ENCODE assay signal across 16 cellular contexts in the genomic region with DNA sequence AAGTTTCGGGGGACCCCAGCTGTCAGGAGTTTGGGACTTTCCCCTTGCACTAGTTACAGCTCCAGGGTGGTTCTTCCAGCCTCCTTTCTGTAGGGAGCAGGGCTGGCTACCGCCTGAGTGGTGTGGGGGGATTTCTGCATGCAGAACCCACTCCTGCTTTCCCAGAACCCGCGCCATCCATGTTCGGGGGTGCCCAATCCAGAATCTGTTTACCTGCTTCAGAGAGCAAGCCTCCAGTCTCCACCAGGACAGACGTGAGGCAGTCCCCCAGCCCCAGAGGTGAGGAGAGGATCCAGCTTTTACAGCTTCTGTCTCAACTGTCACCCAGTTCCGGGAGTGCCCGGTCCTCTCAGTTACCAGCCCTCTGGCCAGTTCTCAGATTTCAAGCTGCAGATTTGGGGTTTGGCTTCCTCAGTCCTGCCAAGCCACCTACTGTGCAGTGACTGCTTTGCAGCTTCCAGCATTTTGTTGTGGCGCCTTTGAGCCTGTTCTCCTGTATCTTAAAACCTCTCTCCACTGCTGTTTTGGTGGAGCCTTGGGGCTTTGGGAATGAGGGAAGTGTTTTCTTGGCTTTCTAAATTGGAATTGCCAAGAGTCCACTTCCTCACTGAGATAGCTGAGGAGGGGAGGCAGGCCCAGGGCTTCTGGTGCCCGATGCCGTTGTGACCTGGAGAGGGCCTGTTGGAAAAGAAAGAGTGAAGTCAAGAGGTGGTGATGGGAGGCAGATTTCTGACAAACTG.
DNase-seq lines count a peak whose midpoint lies in the region; ATAC-seq and TF ChIP-seq lines count a peak whose summit lies in the region.
"Had no signal": no experiment of that assay in that cellular context is flagged by ENCODE, and none has a peak within 500 bp of the region (broad histone marks: within the 10 kb centered on the region; RNA-seq: fewer than 3 reads in every experiment).

No MANE protein-coding gene starts in this region.

- H3K36me3 ChIP-seq in RWPE2 (ENCODE audit: low read depth): no peaks in the 10 kb centered on the region
- H3K36me3 ChIP-seq: heart left ventricle, pancreas, suprapubic skin had no signal

- H3K36me3 Mint-ChIP-seq in activated T-helper 17 cell treated with anti-CD3 and anti-CD28 coated beads, Interleukin-2, amount 50 U/mL, for 72 hours (ENCODE audit: low read depth): no peaks in the 10 kb centered on the region
- H3K36me3 Mint-ChIP-seq: activated naive CD8-positive, alpha-beta T cell treated with anti-CD3 and anti-CD28 coated beads for 36 hours; CD14-positive monocyte had no signal

- H3K27ac Mint-ChIP-seq in activated T-helper 17 cell treated with anti-CD3 and anti-CD28 coated beads, Interleukin-2, amount 50 U/mL, for 72 hours: no peak overlapping the region
- H3K27ac Mint-ChIP-seq: activated CD4-positive, alpha-beta T cell treated with anti-CD3 and anti-CD28 coated beads for 36 hours; activated naive CD8-positive, alpha-beta T cell treated with anti-CD3 and anti-CD28 coated beads for 36 hours; CD14-positive monocyte had no signal

- H3K4me1 Mint-ChIP-seq in activated T-helper 17 cell treated with anti-CD3 and anti-CD28 coated beads, Interleukin-2, amount 50 U/mL, for 72 hours: no peaks in the 10 kb centered on the region
- H3K4me1 Mint-ChIP-seq: activated CD4-positive, alpha-beta T cell treated with anti-CD3 and anti-CD28 coated beads for 36 hours; activated naive CD8-positive, alpha-beta T cell treated with anti-CD3 and anti-CD28 coated beads for 36 hours; CD14-positive monocyte had no signal

- H3K9me3 Mint-ChIP-seq in activated T-helper 17 cell treated with anti-CD3 and anti-CD28 coated beads, Interleukin-2, amount 50 U/mL, for 72 hours: no peaks in the 10 kb centered on the region
- H3K9me3 Mint-ChIP-seq: activated naive CD8-positive, alpha-beta T cell treated with anti-CD3 and anti-CD28 coated beads for 36 hours had no signal

- TF ChIP-seq CTCF in AG10803 (conservative IDR thresholded peaks at IDR 0.05; ENCODE audit: low read length): peak; percentile 39
- TF ChIP-seq CTCF in RWPE2 (IDR thresholded peaks at IDR 0.05; ENCODE audit: poor library complexity, severe bottlenecking): no peak

- H3K27ac ChIP-seq in RWPE2 (ENCODE audit: poor library complexity, severe bottlenecking): no peak overlapping the region
- H3K27ac ChIP-seq: heart left ventricle, pancreas, suprapubic skin had no signal

- no peaks in the 10 kb centered on the region for H3K4me1 ChIP-seq in RWPE2 (ENCODE audit: insufficient read depth, poor library complexity, severe bottlenecking)
- H3K4me1 ChIP-seq: pancreas had no signal

- no peak overlapping the region for H3K4me3 ChIP-seq in AG10803 (ENCODE audit: low read length)
- H3K4me3 ChIP-seq in RWPE2 (ENCODE audit: severe bottlenecking): no peak overlapping the region
- H3K4me3 ChIP-seq: heart left ventricle, pancreas, suprapubic skin had no signal

- H3K4me3 Mint-ChIP-seq in activated T-helper 17 cell treated with anti-CD3 and anti-CD28 coated beads, Interleukin-2, amount 50 U/mL, for 72 hours: no peak overlapping the region
- H3K4me3 Mint-ChIP-seq: activated CD4-positive, alpha-beta T cell treated with anti-CD3 and anti-CD28 coated beads for 36 hours; activated naive CD8-positive, alpha-beta T cell treated with anti-CD3 and anti-CD28 coated beads for 36 hours; CD14-positive monocyte had no signal

- H3K27me3 ChIP-seq in RWPE2 (ENCODE audit: insufficient read depth, poor library complexity, severe bottlenecking): peaks cover 10% of the 10 kb centered on the region
- H3K27me3 ChIP-seq: pancreas had no signal

- H3K9me3 ChIP-seq in RWPE2 (ENCODE audit: severe bottlenecking): no peaks in the 10 kb centered on the region
- H3K9me3 ChIP-seq: pancreas, suprapubic skin had no signal

- H3K27me3 Mint-ChIP-seq in activated T-helper 17 cell treated with anti-CD3 and anti-CD28 coated beads, Interleukin-2, amount 50 U/mL, for 72 hours: peaks cover 16% of the 10 kb centered on the region

- ATAC-seq in RWPE2 (ENCODE audit: low read depth) (peak; percentile 44; the same call in 2 of the 3 replicates), HG02798 (IDR thresholded peaks at IDR 0.05; ENCODE audit: poor library complexity, unreplicated experiment) (no peak)
- ATAC-seq in activated T-helper 17 cell treated with anti-CD3 and anti-CD28 coated beads, Interleukin-2, amount 50 U/mL, for 72 hours (replicated peaks): no peak
- ATAC-seq: activated CD4-positive, alpha-beta T cell treated with anti-CD3 and anti-CD28 coated beads for 36 hours; heart left ventricle; pancreas had no signal

- DNase-seq in AG10803 (ENCODE audit: low read depth): no peak
- peak; percentile 16 for DNase-seq in EH (ENCODE audit: low read depth)
- no peak for DNase-seq in RWPE2 (ENCODE audit: low spot score)
- DNase-seq in iris pigment epithelial cell (ENCODE audit: low read depth): peak; percentile 4
- DNase-seq in HT-29 (ENCODE audit: low spot score): no peak
- no peak for DNase-seq in DMS53 (lab: John Stamatoyannopoulos, UW)
- DNase-seq: activated CD4-positive, alpha-beta T cell treated with anti-CD3 and anti-CD28 coated beads for 36 hours; activated naive CD8-positive, alpha-beta T cell treated with anti-CD3 and anti-CD28 coated beads for 36 hours; cerebellar nuclear complex; NCI-H2171 treated with DMSO at 0.1 percent for 48 hours had no signal

Comparison
In these comparisons a context has a peak if more than half of its experiments do, and no peak if none do; other contexts are left out.
1. DNase-seq: peak in EH (single experiment) and iris pigment epithelial cell (single experiment); none in AG10803 (single experiment), RWPE2 (single experiment), HT-29 (single experiment) and DMS53 (single experiment).